Comparison of ENCODE assay signal across 1 cellular context in genomic region chr17:28885951-28886350, GRCh38.
A peak's percentile ranks its signal among the peaks of the same experiment; 100 is the strongest.
TF ChIP-seq lines count a peak whose summit lies in the region.

No MANE protein-coding gene starts in this region.

TF ChIP-seq in HepG2, 621 proteins besides CTCF, POLR2A, EP300 and RAD21:
- TF ChIP-seq ZBTB3 (CRISPR knock-in tag; IDR thresholded peaks at IDR 0.05; ENCODE audit: borderline replicate concordance, low read depth) (no peak), AGO2 (optimal IDR thresholded peaks at IDR 0.05; ENCODE audit: low read depth, low read length) (peak; percentile 33)
